In the genomic region with DNA sequence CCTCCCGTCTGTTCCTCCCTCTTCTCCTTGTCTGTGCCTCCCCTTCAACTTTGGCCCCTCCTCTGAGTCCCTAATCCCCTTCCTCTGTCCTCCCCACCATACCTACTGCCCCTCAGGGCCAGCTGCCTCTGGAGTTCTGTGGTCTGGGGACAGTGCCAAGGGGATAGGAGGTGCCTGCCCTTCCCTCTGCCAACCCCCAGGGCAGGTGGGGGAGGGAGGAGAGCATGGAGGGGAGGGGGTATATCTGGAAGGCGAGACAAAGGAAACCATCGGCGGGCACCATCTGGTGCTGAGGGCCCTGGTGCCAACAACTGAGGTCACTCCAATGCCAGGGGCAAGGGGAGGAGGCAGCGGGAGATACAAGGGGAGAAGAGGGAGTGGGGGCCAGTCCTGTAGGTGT, we compare ENCODE assay signal across 16 cellular contexts. TPM values are rescaled to one million over a fixed set of nuclear protein-coding genes. Genes with fewer than 3 reads are reported as not detected.
A peak's percentile ranks its signal among the peaks of the same experiment; 100 is the strongest.
DNase-seq lines count a peak whose midpoint lies in the region; ATAC-seq lines count a peak whose summit lies in the region.
"Had no signal": no experiment of that assay in that cellular context is flagged by ENCODE, and none has a peak within 500 bp of the region (broad histone marks: within the 10 kb centered on the region; RNA-seq: fewer than 3 reads in every experiment).

No MANE protein-coding gene starts in this region.

- H3K4me3 Mint-ChIP-seq in activated naive CD4-positive, alpha-beta T cell treated with anti-CD3 and anti-CD28 coated beads, Interleukin-2, amount 10 ng/mL, durations not matched to agents 7 days and 5 days, result no peak overlapping the region
- H3K4me3 Mint-ChIP-seq: central memory CD8-positive, alpha-beta T cell had no signal

- peak overlapping the region; percentile 32 for H3K4me2 ChIP-seq in BLaER1

- 40 to 45% methylated on average over 5 of the region's 5 CpGs for WGBS in aorta, 2 donors

- peaks cover 10% of the 10 kb centered on the region for H3K4me1 Mint-ChIP-seq in activated naive CD4-positive, alpha-beta T cell treated with anti-CD3 and anti-CD28 coated beads, Interleukin-2, amount 10 ng/mL, durations not matched to agents 7 days and 5 days
- H3K4me1 Mint-ChIP-seq: central memory CD8-positive, alpha-beta T cell had no signal

- CTCF ChIA-PET in activated naive CD4-positive, alpha-beta T cell treated with anti-CD3 and anti-CD28 coated beads, Interleukin-2, amount 10 ng/mL, durations not matched to agents 7 days and 5 days (lab: Charles Lee), result no interaction called here

- peak; percentile 37 for DNase-seq in MG63
- peak; percentile 88 to 90 for DNase-seq in NCI-H524 (lab: John Stamatoyannopoulos, UW)
- no peak for DNase-seq in aorta
- DNase-seq in activated naive CD4-positive, alpha-beta T cell treated with anti-CD3 and anti-CD28 coated beads, Interleukin-2, amount 10 ng/mL, durations not matched to agents 7 days and 5 days, result no peak
- DNase-seq: foreskin fibroblast, left colon, MM.1S, NCI-H226 had no signal

- H3K27ac ChIP-seq in BLaER1 (peak overlapping the region; percentile 19; the same call in 1 of the 2 replicates), aorta (ENCODE audit: low read depth in 1 of 2, low read length in 2 of 2) (no peak overlapping the region)
- H3K27ac ChIP-seq: SJSA1, skin epidermis had no signal

- peak; percentile 7 for ATAC-seq in esophagus mucosa
- no peak for ATAC-seq in HG02973 (IDR thresholded peaks at IDR 0.05; ENCODE audit: unreplicated experiment)
- no peak for ATAC-seq in aorta (ENCODE audit: low FRiP score)
- ATAC-seq in GM19455 (IDR thresholded peaks at IDR 0.05; ENCODE audit: unreplicated experiment), result no peak
- ATAC-seq: left colon had no signal

- H3K9ac ChIP-seq in BLaER1, result no peak overlapping the region

- H3K36me3 ChIP-seq in BLaER1, result peaks cover 29% of the 10 kb centered on the region
- peaks cover 4% of the 10 kb centered on the region; the same call in 1 of the 2 replicates for H3K36me3 ChIP-seq in MG63
- H3K36me3 ChIP-seq in aorta (ENCODE audit: control insufficient read depth in 1 of 2, insufficient read depth in 2 of 2, low read length in 1 of 2), result no peaks in the 10 kb centered on the region
- H3K36me3 ChIP-seq: SJSA1 had no signal

- peaks cover 48% of the 10 kb centered on the region for H3K27me3 Mint-ChIP-seq in activated naive CD4-positive, alpha-beta T cell treated with anti-CD3 and anti-CD28 coated beads, Interleukin-2, amount 10 ng/mL, durations not matched to agents 7 days and 5 days
- H3K27me3 Mint-ChIP-seq: central memory CD8-positive, alpha-beta T cell had no signal

- intact Hi-C loops in aorta (cut with DNase I), result no loop called here

- peaks cover 54% of the 10 kb centered on the region for H3K4me1 ChIP-seq in BLaER1
- H3K4me1 ChIP-seq in aorta (ENCODE audit: control insufficient read depth in 1 of 2, insufficient read depth in 2 of 2, low read length in 2 of 2), result no peaks in the 10 kb centered on the region
- H3K4me1 ChIP-seq: SJSA1 had no signal

- H3K27me3 ChIP-seq in BLaER1 (no peaks in the 10 kb centered on the region), MG63 (no peaks in the 10 kb centered on the region), aorta (ENCODE audit: control insufficient read depth in 1 of 2, insufficient read depth in 2 of 2, low read length in 1 of 2) (no peaks in the 10 kb centered on the region)
- H3K27me3 ChIP-seq: SJSA1 had no signal

- H3K9me3 Mint-ChIP-seq in activated naive CD4-positive, alpha-beta T cell treated with anti-CD3 and anti-CD28 coated beads, Interleukin-2, amount 10 ng/mL, durations not matched to agents 7 days and 5 days, result no peaks in the 10 kb centered on the region
- H3K9me3 Mint-ChIP-seq: central memory CD8-positive, alpha-beta T cell had no signal

- H3K9me3 ChIP-seq in BLaER1, result no peaks in the 10 kb centered on the region
- no peaks in the 10 kb centered on the region for H3K9me3 ChIP-seq in MG63
- no peaks in the 10 kb centered on the region for H3K9me3 ChIP-seq in aorta (ENCODE audit: control insufficient read depth, low read length)
- H3K9me3 ChIP-seq: SJSA1 had no signal

- H3K4me3 ChIP-seq in BLaER1, result no peak overlapping the region
- H3K4me3 ChIP-seq in MG63, result no peak overlapping the region
- H3K4me3 ChIP-seq in aorta (ENCODE audit: low read length in 2 of 2), result no peak overlapping the region
- H3K4me3 ChIP-seq: SJSA1, skin epidermis had no signal

- no peaks in the 10 kb centered on the region for H3K36me3 Mint-ChIP-seq in activated naive CD4-positive, alpha-beta T cell treated with anti-CD3 and anti-CD28 coated beads, Interleukin-2, amount 10 ng/mL, durations not matched to agents 7 days and 5 days

- no peak overlapping the region for H3K27ac Mint-ChIP-seq in activated naive CD4-positive, alpha-beta T cell treated with anti-CD3 and anti-CD28 coated beads, Interleukin-2, amount 10 ng/mL, durations not matched to agents 7 days and 5 days

- H4K20me1 ChIP-seq in BLaER1, result peaks cover 47% of the 10 kb centered on the region

RNA-seq across cellular contexts. Expression of gene RAB25, which starts 9.6 kb away (rescaled TPM):
- not detected in 2 replicates for total RNA-seq in MG63 (2014; rRNA removed; shearing (Covaris generic); ENCODE audit: low replicate concordance)
- total RNA-seq in esophagus mucosa, result 420 TPM
- total RNA-seq in aorta, result not detected
- 10 to 100 TPM in 1 of 2 donors, 1 to 10 TPM in 1; 1.5 to 32.4 TPM for polyA plus RNA-seq in aorta
- total RNA-seq: SJSA1, temporal lobe had no signal

RNA-seq across cellular contexts. Expression of gene MEX3A, which starts 11.7 kb away (rescaled TPM):
- 2.3 and 2.7 TPM in 2 replicates for total RNA-seq in MG63 (2014; rRNA removed; shearing (Covaris generic); ENCODE audit: low replicate concordance)
- total RNA-seq in esophagus mucosa, result 1.7 TPM
- total RNA-seq in aorta, result 1 to 10 TPM; 1.2 to 1.6 TPM
- under 1 TPM; 0.03 to 0.13 TPM for polyA plus RNA-seq in aorta

RNA-seq across cellular contexts. Expression of gene LAMTOR2, which starts 15.9 kb away (rescaled TPM):
- total RNA-seq in MG63 (2014; rRNA removed; shearing (Covaris generic); ENCODE audit: low replicate concordance), result 5.8 and 16.9 TPM in 2 replicates
- total RNA-seq in esophagus mucosa (62.3 TPM), aorta (10 to 100 TPM; 31.6 to 41.2 TPM)
- polyA plus RNA-seq in aorta, result 100 to 1,000 TPM in 1 of 2 donors, 10 to 100 TPM in 1; 78.3 to 129 TPM

RNA-seq across cellular contexts. Expression of gene UBQLN4, which starts 16.9 kb away (rescaled TPM):
- 29.3 and 40.3 TPM in 2 replicates for total RNA-seq in MG63 (2014; rRNA removed; shearing (Covaris generic); ENCODE audit: low replicate concordance)
- total RNA-seq in esophagus mucosa, result 23.0 TPM
- total RNA-seq in aorta, result 10 to 100 TPM; 23.8 to 25.7 TPM
- 10 to 100 TPM; 14.5 to 16.0 TPM for polyA plus RNA-seq in aorta

RNA-seq across cellular contexts. Expression of gene LMNA, which starts 44.0 kb away (rescaled TPM):
- total RNA-seq in MG63 (2014; rRNA removed; shearing (Covaris generic); ENCODE audit: low replicate concordance), result 1,337 and 1,568 TPM in 2 replicates
- total RNA-seq in esophagus mucosa (315 TPM), aorta (1,000 to 10,000 TPM in 1 of 2 donors, 100 to 1,000 TPM in 1; 497 to 1,067 TPM)
- 100 to 1,000 TPM in 1 of 2 donors, 10 to 100 TPM in 1; 94.3 to 378 TPM for polyA plus RNA-seq in aorta

Comparison
In these comparisons a context has a peak if more than half of its experiments do, and no peak if none do; other contexts are left out.
1. DNase-seq: peak in MG63 (single experiment) and NCI-H524 (2 of 2); none in aorta (0 of 2) and activated naive CD4-positive, alpha-beta T cell treated with anti-CD3 and anti-CD28 coated beads, Interleukin-2, amount 10 ng/mL, durations not matched to agents 7 days and 5 days (single experiment).
2. RNA of gene RAB25, which starts 9.6 kb away (total RNA-seq): 420 TPM in esophagus mucosa (single experiment); not detected in aorta and not detected in MG63; every median in the first group is over 100 times any median in the second.